In genomic region chr10:96287392-96288105, GRCh38 we compare ENCODE assay signal across 10 cellular contexts. TPM values are rescaled to one million over a fixed set of nuclear protein-coding genes. Genes with fewer than 3 reads are reported as not detected.
DNase-seq lines count a peak whose midpoint lies in the region; ATAC-seq and TF ChIP-seq lines count a peak whose summit lies in the region.
"Had no signal": no experiment of that assay in that cellular context is flagged by ENCODE, and none has a peak within 500 bp of the region (broad histone marks: within the 10 kb centered on the region; RNA-seq: fewer than 3 reads in every experiment).

No MANE protein-coding gene starts in this region.

- no peak overlapping the region for H4K8ac ChIP-seq in mesendoderm (ENCODE audit: low read depth, low read length)

- no peak overlapping the region for H3K4me2 ChIP-seq in mesendoderm (ENCODE audit: low read length)

- CTCF ChIA-PET in CD4-positive, alpha-beta T cell (lab: Charles Lee): no interaction called here
- CTCF ChIA-PET in T-cell (lab: Charles Lee): interaction anchor here (0.6 to 1.5 kb wide), 2 partner anchors 58 to 78 kb away, joined by 3 to 7 read pairs; no protein-coding TSS in a partner anchor

- no peaks in the 10 kb centered on the region for H3K79me1 ChIP-seq in mesendoderm (ENCODE audit: low read length)

- no peak for ATAC-seq in CD4-positive, alpha-beta T cell (ENCODE audit: poor library complexity)
- ATAC-seq in GM19328 (IDR thresholded peaks at IDR 0.05; ENCODE audit: unreplicated experiment): peak; percentile 62
- peak; percentile 64 for ATAC-seq in HG03196 (IDR thresholded peaks at IDR 0.05; ENCODE audit: unreplicated experiment)
- ATAC-seq in T-cell (replicated peaks in 1 of 4): no peak

- H3K27me3 Mint-ChIP-seq in CD4-positive, alpha-beta T cell: no peaks in the 10 kb centered on the region
- peaks cover 0 to 4% of the 10 kb centered on the region in 2 donors for H3K27me3 Mint-ChIP-seq in T-cell

- H3K4me3 Mint-ChIP-seq in CD4-positive, alpha-beta T cell: peak overlapping the region; percentile 17
- peak overlapping the region in 2 of 3 donors; percentile 4 to 54 for H3K4me3 Mint-ChIP-seq in T-cell

- no peak for TF ChIP-seq POLR2A in adrenal gland (IDR thresholded peaks at IDR 0.05)

- no peaks in the 10 kb centered on the region for H3K9me3 Mint-ChIP-seq in CD4-positive, alpha-beta T cell
- H3K9me3 Mint-ChIP-seq in T-cell: no peaks in the 10 kb centered on the region

- H3K27ac ChIP-seq in CD4-positive, alpha-beta T cell (ENCODE audit: low read depth, low read length): no peak overlapping the region
- H3K27ac ChIP-seq in mucosa of rectum (ENCODE audit: low read depth in 2 of 2, low read length in 2 of 2): peak overlapping the region; percentile 80 to 84
- no peak overlapping the region for H3K27ac ChIP-seq in mesendoderm (ENCODE audit: low read depth, low read length)
- H3K27ac ChIP-seq in adrenal gland: no peak overlapping the region

- H4K5ac ChIP-seq in mesendoderm (ENCODE audit: low read length): no peak overlapping the region

- no peak overlapping the region for H3K23ac ChIP-seq in mesendoderm (ENCODE audit: low read length)

- H3K36me3 ChIP-seq in mucosa of rectum (ENCODE audit: control insufficient read depth in 2 of 2, insufficient read depth in 2 of 2, low read length in 2 of 2): no peaks in the 10 kb centered on the region
- H3K36me3 ChIP-seq in mesendoderm (ENCODE audit: control insufficient read depth, insufficient read depth, low read length): no peaks in the 10 kb centered on the region
- H3K36me3 ChIP-seq in adrenal gland (replicated peaks in 1 of 2): no peaks in the 10 kb centered on the region

- H2BK120ac ChIP-seq in mesendoderm (ENCODE audit: low read depth, low read length): no peak overlapping the region

- no peak overlapping the region for H2AK5ac ChIP-seq in mesendoderm (ENCODE audit: low read length)

- H3K4me3 ChIP-seq in mucosa of rectum (ENCODE audit: low read length in 2 of 2) (peak overlapping the region; percentile 32 to 43), mesendoderm (ENCODE audit: low read length) (no peak overlapping the region), adrenal gland (no peak overlapping the region)

- H3K36me3 Mint-ChIP-seq in CD4-positive, alpha-beta T cell (ENCODE audit: low read depth): no peaks in the 10 kb centered on the region
- H3K36me3 Mint-ChIP-seq in T-cell: no peaks in the 10 kb centered on the region

- no peaks in the 10 kb centered on the region for H3K27me3 ChIP-seq in CD4-positive, alpha-beta T cell (ENCODE audit: control insufficient read depth, insufficient read depth, low read length)
- H3K27me3 ChIP-seq in mucosa of rectum (ENCODE audit: control insufficient read depth in 2 of 2, insufficient read depth in 2 of 2, low read length in 2 of 2) (no peaks in the 10 kb centered on the region), mesendoderm (ENCODE audit: insufficient read depth, low read length, poor library complexity) (no peaks in the 10 kb centered on the region), adrenal gland (no peaks in the 10 kb centered on the region)

- intact Hi-C loops in CD4-positive, alpha-beta T cell (cut with DNase I, micrococcal nuclease): no loop called here
- intact Hi-C loops in adrenal gland (cut with DNase I): no loop called here

- no peak overlapping the region for H3K56ac ChIP-seq in mesendoderm (ENCODE audit: low read length)

- TF ChIP-seq CTCF in CD4-positive, alpha-beta T cell (IDR thresholded peaks at IDR 0.05): no peak
- no peak for TF ChIP-seq CTCF in adrenal gland (IDR thresholded peaks at IDR 0.05)

- H3K9ac ChIP-seq in mucosa of rectum (ENCODE audit: low read depth in 1 of 2, low read length in 2 of 2): peak overlapping the region in 1 of 2 donors; percentile 27
- no peak overlapping the region for H3K9ac ChIP-seq in mesendoderm (ENCODE audit: low read length)

- H3K9me3 ChIP-seq in CD4-positive, alpha-beta T cell (ENCODE audit: control insufficient read depth, low read length): no peaks in the 10 kb centered on the region
- H3K9me3 ChIP-seq in mucosa of rectum (ENCODE audit: control insufficient read depth in 2 of 2, low read length in 2 of 2) (no peaks in the 10 kb centered on the region), adrenal gland (replicated peaks in 1 of 3) (no peaks in the 10 kb centered on the region)

- H3K79me2 ChIP-seq in mesendoderm (ENCODE audit: control insufficient read depth, insufficient read depth, low read length): no peaks in the 10 kb centered on the region

- H3K4me1 ChIP-seq in mucosa of rectum (ENCODE audit: control insufficient read depth in 2 of 2, insufficient read depth in 2 of 2, low read length in 2 of 2): peaks cover 16 to 25% of the 10 kb centered on the region in 2 donors
- no peaks in the 10 kb centered on the region for H3K4me1 ChIP-seq in mesendoderm (ENCODE audit: control insufficient read depth, low read depth, low read length)
- H3K4me1 ChIP-seq in adrenal gland (replicated peaks in 1 of 2): peaks cover 0 to 6% of the 10 kb centered on the region in 2 donors

- no peak overlapping the region for H3K18ac ChIP-seq in mesendoderm (ENCODE audit: low read length)

- POLR2A ChIA-PET in CD4-positive, alpha-beta T cell (lab: Charles Lee): interaction anchor here (0.7 to 1.2 kb wide), 3 partner anchors 14 to 80 kb away, joined by 3 read pairs; no protein-coding TSS in a partner anchor
- POLR2A ChIA-PET in T-cell (lab: Charles Lee): no interaction called here

- H3K27ac Mint-ChIP-seq in CD4-positive, alpha-beta T cell: peak overlapping the region; percentile 45
- peak overlapping the region; percentile 2 to 45 for H3K27ac Mint-ChIP-seq in T-cell

- H3K4ac ChIP-seq in mesendoderm (ENCODE audit: low read depth, low read length): no peak overlapping the region

- no peak overlapping the region for H2BK5ac ChIP-seq in mesendoderm (ENCODE audit: low read length)

- H3K4me1 Mint-ChIP-seq in CD4-positive, alpha-beta T cell (ENCODE audit: low read depth): peaks cover 17% of the 10 kb centered on the region
- H3K4me1 Mint-ChIP-seq in T-cell: peaks cover 16 to 17% (median 16%) of the 10 kb centered on the region in 3 donors

- DNase-seq in CD4-positive, alpha-beta T cell: no peak
- DNase-seq in T-cell (no peak), mesendoderm (no peak), adrenal gland (no peak), SIG-M5 (lab: John Stamatoyannopoulos, UW) (no peak)

- WGBS in mesendoderm (ENCODE audit: extremely low coverage, insufficient coverage, low lambda C conversion rate): no CpG with 5 or more reads among the region's 6 CpGs
- 28 to 33% (median 30%) methylated on average over 6 of the region's 6 CpGs for WGBS in adrenal gland, 4 donors

- H2BK15ac ChIP-seq in mesendoderm (replicated peaks; ENCODE audit: low read depth): no peak overlapping the region

RNA-seq across cellular contexts. Expression of gene BLNK, which starts 16.2 kb away (rescaled TPM):
- not detected for total RNA-seq in CD4-positive, alpha-beta T cell
- 1 to 10 TPM; 1.3 to 8.2 (median 1.7) TPM for total RNA-seq in T-cell
- not detected for polyA plus RNA-seq in mesendoderm (2013, experiment 1 of 2)
- not detected for polyA plus RNA-seq in mesendoderm (2013, experiment 2 of 2)
- total RNA-seq in adrenal gland: 1 to 10 TPM in 7 of 8 donors, under 1 TPM in 1; 0.72 to 8.5 (median 4.2) TPM
- 1 to 10 TPM; 1.9 to 4.2 (median 2.6) TPM for polyA plus RNA-seq in adrenal gland
- total RNA-seq: endothelial cell of umbilical vein had no signal
- polyA plus RNA-seq: endothelial cell of umbilical vein had no signal

RNA-seq across cellular contexts. Expression of gene DNTT, which starts 16.7 kb away (rescaled TPM):
- total RNA-seq in CD4-positive, alpha-beta T cell: under 1 TPM in 1 of 2 experiments, not detected in 1; 0.11 TPM
- total RNA-seq in T-cell (under 1 TPM in 3 of 5 donors, not detected in 2; 0.13 to 0.38 (median 0.30) TPM), adrenal gland (not detected)
- 0.03 TPM for polyA plus RNA-seq in mesendoderm (2013, experiment 1 of 2)
- polyA plus RNA-seq in mesendoderm (2013, experiment 2 of 2): 0.03 TPM
- polyA plus RNA-seq in adrenal gland: not detected
- total RNA-seq: endothelial cell of umbilical vein, subcutaneous adipose tissue had no signal
- polyA plus RNA-seq: endothelial cell of umbilical vein had no signal

Comparison
In these comparisons a context has a peak if more than half of its experiments do, and no peak if none do; other contexts are left out.
1. ATAC-seq: peak in GM19328 (single experiment) and HG03196 (single experiment); none in CD4-positive, alpha-beta T cell (single experiment) and T-cell (0 of 4).
2. H3K27ac ChIP-seq: peak in mucosa of rectum (2 of 2); none in CD4-positive, alpha-beta T cell (single experiment), mesendoderm (single experiment) and adrenal gland (0 of 5).
3. H3K4me3 ChIP-seq: peak in mucosa of rectum (2 of 2); none in mesendoderm (single experiment) and adrenal gland (0 of 4).